ENCODE assay signal across 1 cellular context in genomic region chr11:119683783-119684182, GRCh38.
TF ChIP-seq lines count a peak whose summit lies in the region.

No MANE protein-coding gene starts in this region.

TF ChIP-seq in H1, 55 proteins besides CTCF, POLR2A, EP300 and RAD21:
- TF ChIP-seq ZNF274 (IDR thresholded peaks at IDR 0.05; ENCODE audit: borderline replicate concordance, extremely low read depth, low read length) = no peak
- peak; percentile 82 for TF ChIP-seq MAFK (IDR thresholded peaks at IDR 0.05; ENCODE audit: low read depth, low read length)
TF ChIP-seq in H1: peak in this region for 1.
